15 cellular contexts compared by ENCODE assay signal in genomic region chr1:33563702-33564101, GRCh38.
"Had no signal": no experiment of that assay in that cellular context is flagged by ENCODE, and none has a peak within 500 bp of the region (broad histone marks: within the 10 kb centered on the region; RNA-seq: fewer than 3 reads in every experiment).

No MANE protein-coding gene starts in this region.

- ATAC-seq: activated naive CD4-positive, alpha-beta T cell treated with anti-CD3 and anti-CD28 coated beads, Interleukin-2, amount 50 U/mL, for 72 hours; activated T-cell treated with anti-CD3 and anti-CD28 coated beads, Interleukin-2, amount 50 U/mL, for 4 hours; left colon; stimulated activated naive CD8-positive, alpha-beta T cell treated with anti-CD3 and anti-CD28 coated beads, Interleukin-15, amount 100 ng/mL, for 72 hours had no signal

- H3K9me3 ChIP-seq: tibial nerve had no signal

- DNase-seq: activated CD4-positive, alpha-beta memory T cell treated with anti-CD3 and anti-CD28 coated beads for 36 hours; activated effector memory CD4-positive, alpha-beta T cell treated with anti-CD3 and anti-CD28 coated beads, Interleukin-2, amount 50 U/mL, for 16 hours; activated T-cell treated with anti-CD3 and anti-CD28 coated beads, Interleukin-2, amount 50 U/mL, for 4 hours; amniotic stem cell; brain microvascular endothelial cell; cerebellar nuclear complex; dermis blood vessel endothelial cell; hippocampal formation; left colon; mesendoderm; stimulated activated CD4-positive, alpha-beta T cell treated with anti-CD3 and anti-CD28 coated beads, Interleukin-4, amount 100 ng/mL, for 4 hours; stimulated activated naive CD8-positive, alpha-beta T cell treated with anti-CD3 and anti-CD28 coated beads, Interleukin-15, amount 100 ng/mL, for 72 hours; T-helper 9 cell had no signal

- H3K27ac ChIP-seq: brain microvascular endothelial cell, tibial nerve had no signal

- H3K4me3 ChIP-seq: tibial nerve had no signal

- H3K36me3 ChIP-seq: brain microvascular endothelial cell, tibial nerve had no signal

- H3K27me3 ChIP-seq: brain microvascular endothelial cell, tibial nerve had no signal
